Comparison of ENCODE assay signal across 34 cellular contexts in genomic region chr4:132427125-132427524, GRCh38.
"Had no signal": no experiment of that assay in that cellular context is flagged by ENCODE, and none has a peak within 500 bp of the region (broad histone marks: within the 10 kb centered on the region; RNA-seq: fewer than 3 reads in every experiment).

No MANE protein-coding gene starts in this region.

- DNase-seq: Karpas-422, Kasumi-1, MG63, MM.1S, MV-4-11, NCI-H1048, NCI-H1092, NCI-H1092 treated with DMSO at 0.1 percent for 48 hours, NCI-H1105, NCI-H1105 treated with DMSO at 0.1 percent for 48 hours, NCI-H1417, NCI-H1417 treated with DMSO at 0.1 percent for 48 hours, NCI-H1436, NCI-H1436 treated with DMSO at 0.1 percent for 48 hours, NCI-H146, NCI-H1694, NCI-H1694 treated with DMSO at 0.1 percent for 48 hours, NCI-H187, NCI-H187 treated with DMSO at 0.1 percent for 48 hours, NCI-H1930, NCI-H2029, NCI-H2029 treated with DMSO at 0.1 percent for 48 hours, NCI-H2081, NCI-H2081 treated with DMSO at 0.1 percent for 48 hours, NCI-H2107, NCI-H2171, NCI-H2171 treated with DMSO at 0.1 percent for 48 hours, NCI-H2227 treated with DMSO at 0.1 percent for 48 hours, NCI-H226, NCI-H345, NCI-H446, NCI-H446 treated with DMSO at 0.1 percent for 48 hours, NCI-H510A had no signal

- H3K9me3 ChIP-seq: MG63 had no signal

- H3K4me3 ChIP-seq: MG63 had no signal

- H3K27me3 ChIP-seq: MG63 had no signal

- H3K27ac ChIP-seq: KMS-11 had no signal

- H3K36me3 ChIP-seq: MG63 had no signal

- H3K9ac ChIP-seq: KMS-11 had no signal

- H3K4me2 ChIP-seq: KMS-11 had no signal
